In genomic region chr3:141499304-141499703, GRCh38 we compare ENCODE assay signal across 13 cellular contexts. TPM values are rescaled to one million over a fixed set of nuclear protein-coding genes. Genes with fewer than 3 reads are reported as not detected.
DNase-seq lines count a peak whose midpoint lies in the region; ATAC-seq and TF ChIP-seq lines count a peak whose summit lies in the region.
"Had no signal": no experiment of that assay in that cellular context is flagged by ENCODE, and none has a peak within 500 bp of the region (broad histone marks: within the 10 kb centered on the region; RNA-seq: fewer than 3 reads in every experiment).

No MANE protein-coding gene starts in this region.

- 86 to 93% (median 92%) methylated on average over 5 of the region's 5 CpGs for WGBS in adrenal gland, 4 donors

- peak overlapping the region; percentile 54; the same call in 1 of the 2 replicates for H3K27ac ChIP-seq in BLaER1
- peak overlapping the region in 2 of 5 donors; percentile 28 to 33 for H3K27ac ChIP-seq in adrenal gland
- H3K27ac ChIP-seq: parathyroid adenoma had no signal

- H3K9me3 ChIP-seq in BLaER1 (0 out of 2 replicates have a peak, but pooled peaks cover 7% of the 10 kb centered on the region), adrenal gland (replicated peaks in 1 of 3) (no peaks in the 10 kb centered on the region)

- H3K9me3 Mint-ChIP-seq in activated B cell treated with CpG ODN at 0.5 μM for 24 hours (peaks cover 2% of the 10 kb centered on the region), memory B cell (no peaks in the 10 kb centered on the region), type B pancreatic cell (no peaks in the 10 kb centered on the region)

- no peak for TF ChIP-seq CTCF in activated B cell treated with CpG ODN at 0.5 μM for 24 hours (IDR thresholded peaks at IDR 0.05)
- TF ChIP-seq CTCF in type B pancreatic cell (conservative IDR thresholded peaks at IDR 0.05), result no peak
- no peak for TF ChIP-seq CTCF in adrenal gland (IDR thresholded peaks at IDR 0.05)

- DNase-seq in GF-D8 (lab: John Stamatoyannopoulos, UW) (peak; percentile 53), activated B cell treated with CpG ODN at 0.5 μM for 24 hours (no peak), memory B cell (ENCODE audit: low spot score in 2 of 2) (no peak), type B pancreatic cell (ENCODE audit: extremely low spot score, unreplicated experiment) (no peak), OCI-M2 (lab: John Stamatoyannopoulos, UW; ENCODE audit: unreplicated experiment) (no peak), adrenal gland (no peak)
- DNase-seq: PC-3, T1000 had no signal

- POLR2A ChIA-PET in activated B cell treated with CpG ODN at 0.5 μM for 24 hours (lab: Charles Lee), result interaction anchor here (0.7 to 4.6 kb wide), 4 partner anchors 12 to 188 kb away, joined by 3 to 81 read pairs (median 11); partner anchors contain the start of gene RASA2

- peak overlapping the region; percentile 76 for H3K4me2 ChIP-seq in BLaER1

- H3K27me3 ChIP-seq in BLaER1 (no peaks in the 10 kb centered on the region), adrenal gland (no peaks in the 10 kb centered on the region)
- H3K27me3 ChIP-seq: heart right ventricle had no signal

- H3K4me1 Mint-ChIP-seq in activated B cell treated with CpG ODN at 0.5 μM for 24 hours, result peaks cover 56% of the 10 kb centered on the region
- H3K4me1 Mint-ChIP-seq in memory B cell, result peaks cover 33% of the 10 kb centered on the region
- H3K4me1 Mint-ChIP-seq in type B pancreatic cell (ENCODE audit: unreplicated experiment), result peaks cover 4% of the 10 kb centered on the region
- H3K4me1 Mint-ChIP-seq: brain had no signal

- peaks cover 23% of the 10 kb centered on the region for H3K4me1 ChIP-seq in BLaER1
- peaks cover 0 to 3% of the 10 kb centered on the region in 2 donors for H3K4me1 ChIP-seq in adrenal gland (replicated peaks in 1 of 2)
- H3K4me1 ChIP-seq: parathyroid adenoma had no signal

- CTCF ChIA-PET in activated B cell treated with CpG ODN at 0.5 μM for 24 hours (lab: Charles Lee), result interaction anchor here (1.2 kb wide), 1 partner anchor 26 kb away, joined by 3 read pairs; no protein-coding TSS in a partner anchor

- ATAC-seq in activated B cell treated with CpG ODN at 0.5 μM for 24 hours (ENCODE audit: low read depth), result peak; percentile 29
- ATAC-seq in memory B cell (ENCODE audit: low read depth), result peak; percentile 28
- no peak for ATAC-seq in HG02840 (IDR thresholded peaks at IDR 0.05; ENCODE audit: low FRiP score, unreplicated experiment)
- ATAC-seq: PC-3 had no signal

- H3K9ac ChIP-seq in BLaER1, result no peak overlapping the region
- H3K9ac ChIP-seq: parathyroid adenoma had no signal

- H3K4me3 ChIP-seq in BLaER1 (peak overlapping the region; percentile 45), adrenal gland (no peak overlapping the region)

- peaks cover 32% of the 10 kb centered on the region; the same call in 1 of the 2 replicates for H4K20me1 ChIP-seq in BLaER1

- peaks cover 17% of the 10 kb centered on the region for H3K36me3 Mint-ChIP-seq in activated B cell treated with CpG ODN at 0.5 μM for 24 hours (ENCODE audit: low read depth)
- peaks cover 15% of the 10 kb centered on the region for H3K36me3 Mint-ChIP-seq in memory B cell
- H3K36me3 Mint-ChIP-seq in type B pancreatic cell, result peaks cover 5% of the 10 kb centered on the region

- H3K27ac Mint-ChIP-seq in activated B cell treated with CpG ODN at 0.5 μM for 24 hours, result peak overlapping the region; percentile 90
- H3K27ac Mint-ChIP-seq in memory B cell, result peak overlapping the region; percentile 90
- no peak overlapping the region for H3K27ac Mint-ChIP-seq in type B pancreatic cell

- intact Hi-C loops in activated B cell treated with CpG ODN at 0.5 μM for 24 hours (cut with micrococcal nuclease), result no loop called here
- intact Hi-C loops in adrenal gland (cut with DNase I), result no loop called here

- H3K36me3 ChIP-seq in BLaER1 (no peaks in the 10 kb centered on the region), adrenal gland (replicated peaks in 1 of 2) (no peaks in the 10 kb centered on the region)

- peak overlapping the region; percentile 71 for H3K4me3 Mint-ChIP-seq in activated B cell treated with CpG ODN at 0.5 μM for 24 hours
- peak overlapping the region; percentile 68 for H3K4me3 Mint-ChIP-seq in memory B cell
- H3K4me3 Mint-ChIP-seq in type B pancreatic cell, result no peak overlapping the region
- H3K4me3 Mint-ChIP-seq: brain had no signal

- H3K27me3 Mint-ChIP-seq in activated B cell treated with CpG ODN at 0.5 μM for 24 hours (no peaks in the 10 kb centered on the region), memory B cell (no peaks in the 10 kb centered on the region), type B pancreatic cell (no peaks in the 10 kb centered on the region)
- H3K27me3 Mint-ChIP-seq: brain had no signal

- no peak for TF ChIP-seq POLR2A in adrenal gland (IDR thresholded peaks at IDR 0.05)

RNA-seq across cellular contexts. Expression of gene RASA2, which starts 12.5 kb away (rescaled TPM):
- total RNA-seq in activated B cell treated with CpG ODN at 0.5 μM for 24 hours (31.1 and 42.3 TPM in 2 replicates), type B pancreatic cell (ENCODE audit: low replicate concordance) (14.3 and 20.3 TPM in 2 replicates), adrenal gland (10 to 100 TPM in 6 of 8 donors, 1 to 10 TPM in 2; 8.8 to 52.5 (median 13.8) TPM)
- 1 to 10 TPM; 5.7 to 7.3 (median 6.3) TPM for polyA plus RNA-seq in adrenal gland
